Comparison of ENCODE assay signal across 8 cellular contexts in the genomic region with DNA sequence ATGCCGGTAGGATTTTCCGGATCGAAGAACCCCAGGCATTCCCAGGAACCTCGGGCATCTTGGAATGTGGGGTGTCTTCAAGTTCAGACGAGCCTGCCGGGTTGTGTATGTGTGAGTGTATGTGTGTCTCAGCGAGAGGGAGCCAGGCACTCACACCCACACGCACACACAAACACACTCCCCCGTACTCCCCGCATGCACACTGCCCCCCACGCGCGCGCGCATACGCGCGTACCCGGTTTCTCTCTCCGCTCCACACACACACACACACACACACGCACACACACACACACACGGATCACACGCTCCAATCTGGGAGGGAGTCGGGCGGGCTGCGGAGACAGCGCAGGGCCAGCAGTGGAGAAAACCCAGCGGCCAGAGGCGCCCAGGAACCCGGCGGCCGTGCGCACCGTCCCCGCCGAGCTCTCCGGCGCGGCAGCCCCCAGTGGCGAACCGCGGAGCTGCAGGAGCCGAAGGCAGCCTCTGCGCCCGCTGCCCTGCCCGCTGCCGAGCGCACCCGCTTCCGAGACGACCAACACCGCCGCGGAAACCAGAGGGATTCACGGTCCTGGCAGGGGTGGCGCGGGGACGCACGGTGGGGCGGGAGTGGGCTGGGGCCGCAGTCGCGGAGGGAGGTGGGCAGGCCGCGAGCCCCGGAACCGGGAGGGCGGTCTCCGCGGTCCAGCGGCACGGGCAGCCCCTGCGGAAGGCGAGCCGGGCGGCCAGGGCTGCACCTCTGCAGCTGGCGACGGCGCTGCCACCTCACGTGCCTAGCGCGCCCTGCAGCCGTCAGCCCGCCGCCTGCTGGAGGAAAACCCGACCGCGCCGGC. TPM values are rescaled to one million over a fixed set of nuclear protein-coding genes. Genes with fewer than 3 reads are reported as not detected.
A peak's percentile ranks its signal among the peaks of the same experiment; 100 is the strongest.
DNase-seq lines count a peak whose midpoint lies in the region; ATAC-seq and TF ChIP-seq lines count a peak whose summit lies in the region.

LRFN2 (minus strand) TSS at position 125 of the 830 bp plus-strand sequence.

- H3K36me3 ChIP-seq in right atrium auricular region (no peaks in the 10 kb centered on the region), urinary bladder (ENCODE audit: insufficient read depth) (no peaks in the 10 kb centered on the region)

- peaks cover 0 to 18% of the 10 kb centered on the region in 2 donors for H3K4me1 ChIP-seq in right atrium auricular region
- no peaks in the 10 kb centered on the region for H3K4me1 ChIP-seq in urinary bladder (ENCODE audit: insufficient read depth)

- H3K4me3 ChIP-seq in right atrium auricular region = peak within 1 kb of the TSS; percentile 9 to 47
- peak within 1 kb of the TSS; percentile 38 for H3K4me3 ChIP-seq in urinary bladder (ENCODE audit: low read depth, low read length)

- no peaks in the 10 kb centered on the region for H3K9me3 ChIP-seq in right atrium auricular region

- ATAC-seq in GM19452 (IDR thresholded peaks at IDR 0.05; ENCODE audit: unreplicated experiment) (peak; percentile 64), SK-N-SH treated with all-trans-retinoic acid at 6 μM for 48 hours (peak; percentile 98)

- H3K27me3 ChIP-seq in right atrium auricular region = no peaks in the 10 kb centered on the region

- WGBS in urinary bladder = under 1% methylated on average over 89 of the region's 89 CpGs

- DNase-seq in C1 segment of cervical spinal cord (lab: John Stamatoyannopoulos, UW) = peak in 11 of 14 donors; percentile 23 to 78 (median 43)
- peak; percentile 63 for DNase-seq in KG1 (lab: John Stamatoyannopoulos, UW)
- DNase-seq in amniotic stem cell (lab: John Stamatoyannopoulos, UW) = peak; percentile 15
- DNase-seq in right atrium auricular region (ENCODE audit: low spot score) = no peak
- peak; percentile 42 for DNase-seq in putamen (ENCODE audit: low spot score)

- TF ChIP-seq CTCF in right atrium auricular region (IDR thresholded peaks at IDR 0.05) = peak; percentile 76 to 86

- H3K27ac ChIP-seq in right atrium auricular region = no peak within 1 kb of the TSS
- H3K27ac ChIP-seq in urinary bladder (ENCODE audit: low read depth) = no peak within 1 kb of the TSS

TF ChIP-seq in SK-N-SH treated with all-trans-retinoic acid at 6 μM for 48 hours, 23 proteins besides CTCF, POLR2A, EP300 and RAD21:
- peak; percentile 12; the same call in 1 of the 2 replicates for TF ChIP-seq ZNF70 (CRISPR knock-in tag; IDR thresholded peaks at IDR 0.05)
- TF ChIP-seq ZNF8 (CRISPR knock-in tag; IDR thresholded peaks at IDR 0.05) = 0 out of 2 replicates have a peak, but pooled peaks have one; percentile 24
- peak; percentile 37; the same call in 1 of the 2 replicates for TF ChIP-seq ARNTL (CRISPR knock-in tag; IDR thresholded peaks at IDR 0.05; ENCODE audit: borderline replicate concordance, low read depth)
- TF ChIP-seq ZNF565 (CRISPR knock-in tag; conservative IDR thresholded peaks at IDR 0.05; ENCODE audit: low read depth) = no peak

RNA-seq across cellular contexts. Expression of gene LRFN2, which starts in this region (rescaled TPM):
- total RNA-seq in right atrium auricular region (not detected), urinary bladder (0.11 TPM)
- 0.04 TPM for polyA plus RNA-seq in urinary bladder
